10 cellular contexts compared by ENCODE assay signal in the genomic region with DNA sequence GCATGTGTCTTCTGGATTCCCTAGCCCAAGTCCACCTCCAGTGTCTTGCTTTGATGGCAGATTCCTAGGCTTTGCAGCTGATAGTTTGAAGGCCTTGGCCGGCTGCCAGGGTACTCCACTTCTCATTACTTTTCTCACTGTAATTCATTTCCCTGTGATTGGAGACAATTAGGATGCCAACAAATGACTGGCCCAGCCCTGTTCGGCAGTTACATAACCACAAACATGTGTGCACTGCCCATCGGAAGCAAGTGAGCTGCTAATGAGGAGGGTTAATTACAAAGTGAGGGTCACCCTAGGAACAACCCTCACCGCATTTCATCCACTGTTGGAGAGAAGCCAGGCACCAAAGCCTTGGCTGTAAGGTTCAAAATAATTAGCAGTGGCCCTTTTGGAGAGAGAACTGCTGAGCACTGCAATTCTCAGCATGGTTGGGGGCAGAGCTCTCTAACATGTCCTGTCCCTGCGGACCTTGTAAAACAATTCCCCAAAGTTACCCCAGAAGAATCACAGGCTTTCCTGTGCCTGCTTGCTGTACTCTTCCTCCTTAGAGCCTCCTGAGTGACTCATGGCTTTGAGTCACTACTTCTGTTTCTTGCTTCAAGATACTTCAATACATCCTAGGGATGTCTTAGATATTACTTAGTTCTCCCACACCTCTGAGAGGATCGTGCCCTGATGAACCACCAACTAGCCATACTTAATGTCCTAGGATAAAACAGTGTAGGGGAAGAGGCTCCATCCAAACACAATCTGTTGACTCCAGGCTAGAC.
DNase-seq lines count a peak whose midpoint lies in the region; ATAC-seq and TF ChIP-seq lines count a peak whose summit lies in the region.
"Had no signal": no experiment of that assay in that cellular context is flagged by ENCODE, and none has a peak within 500 bp of the region (broad histone marks: within the 10 kb centered on the region; RNA-seq: fewer than 3 reads in every experiment).

No MANE protein-coding gene starts in this region.

- H3K27me3 Mint-ChIP-seq in CD4-positive, alpha-beta T cell, result peaks cover 43% of the 10 kb centered on the region

- peak; percentile 32; the same call in 1 of the 3 replicates for ATAC-seq in SK-N-SH treated with all-trans-retinoic acid at 6 μM for 48 hours
- ATAC-seq in GM19395 (IDR thresholded peaks at IDR 0.05; ENCODE audit: unreplicated experiment), result no peak
- no peak for ATAC-seq in CD4-positive, alpha-beta T cell (ENCODE audit: poor library complexity)
- ATAC-seq in psoas muscle, result no peak

- CTCF ChIA-PET in CD4-positive, alpha-beta T cell (lab: Charles Lee), result no interaction called here

- H3K27ac Mint-ChIP-seq in CD4-positive, alpha-beta T cell, result no peak overlapping the region

- no peaks in the 10 kb centered on the region for H3K9me3 ChIP-seq in CD4-positive, alpha-beta T cell (ENCODE audit: control insufficient read depth, low read length)
- no peaks in the 10 kb centered on the region for H3K9me3 ChIP-seq in psoas muscle

- no peak overlapping the region for H3K4me3 Mint-ChIP-seq in CD4-positive, alpha-beta T cell

- no peaks in the 10 kb centered on the region for H3K36me3 Mint-ChIP-seq in CD4-positive, alpha-beta T cell (ENCODE audit: low read depth)

- intact Hi-C loops in CD4-positive, alpha-beta T cell (cut with DNase I, micrococcal nuclease), result no loop called here
- intact Hi-C loops in psoas muscle (cut with DNase I), result no loop called here

- POLR2A ChIA-PET in CD4-positive, alpha-beta T cell (lab: Charles Lee), result no interaction called here

- H3K36me3 ChIP-seq in psoas muscle (ENCODE audit: insufficient read depth in 1 of 2, low read depth in 1 of 2), result no peaks in the 10 kb centered on the region

- H3K4me1 ChIP-seq in psoas muscle, result no peaks in the 10 kb centered on the region

- no peak overlapping the region for H3K27ac ChIP-seq in CD4-positive, alpha-beta T cell (ENCODE audit: low read depth, low read length)
- H3K27ac ChIP-seq in psoas muscle, result no peak overlapping the region

- H3K9me3 Mint-ChIP-seq in CD4-positive, alpha-beta T cell, result no peaks in the 10 kb centered on the region

- no peak overlapping the region for H3K4me3 ChIP-seq in psoas muscle

- peaks cover 5% of the 10 kb centered on the region for H3K27me3 ChIP-seq in CD4-positive, alpha-beta T cell (ENCODE audit: control insufficient read depth, insufficient read depth, low read length)
- H3K27me3 ChIP-seq in psoas muscle (ENCODE audit: insufficient read depth in 3 of 3, low read length in 2 of 3), result no peaks in the 10 kb centered on the region

- DNase-seq in DMS79 (lab: John Stamatoyannopoulos, UW) (peak; percentile 79), NCI-H1092 (lab: John Stamatoyannopoulos, UW) (peak; percentile 3), kidney glomerular epithelial cell (lab: John Stamatoyannopoulos, UW) (peak; percentile 48), psoas muscle (no peak), superior temporal gyrus (ENCODE audit: extremely low spot score) (no peak)
- no peak for DNase-seq in CD4-positive, alpha-beta T cell
- DNase-seq: activated T-cell treated with anti-CD3 and anti-CD28 coated beads, Interleukin-2, amount 50 U/mL, for 48 hours; effector memory CD4-positive, alpha-beta T cell had no signal

- TF ChIP-seq CTCF in CD4-positive, alpha-beta T cell (IDR thresholded peaks at IDR 0.05), result no peak
- no peak for TF ChIP-seq CTCF in psoas muscle (IDR thresholded peaks at IDR 0.05)

- H3K4me1 Mint-ChIP-seq in CD4-positive, alpha-beta T cell (ENCODE audit: low read depth), result no peaks in the 10 kb centered on the region

- 52 to 61% (median 54%) methylated on average over 6 of the region's 6 CpGs for WGBS in psoas muscle, 3 donors

TF ChIP-seq in SK-N-SH treated with all-trans-retinoic acid at 6 μM for 48 hours, 23 proteins besides CTCF, POLR2A, EP300 and RAD21:
- TF ChIP-seq TOX (CRISPR knock-in tag; IDR thresholded peaks at IDR 0.05; ENCODE audit: borderline replicate concordance) (no peak), SNAI2 (CRISPR knock-in tag; IDR thresholded peaks at IDR 0.05) (no peak), ARNTL (CRISPR knock-in tag; IDR thresholded peaks at IDR 0.05; ENCODE audit: borderline replicate concordance, low read depth) (no peak), ESRRG (CRISPR knock-in tag; IDR thresholded peaks at IDR 0.05) (no peak)
- TF ChIP-seq, protein P1, sequence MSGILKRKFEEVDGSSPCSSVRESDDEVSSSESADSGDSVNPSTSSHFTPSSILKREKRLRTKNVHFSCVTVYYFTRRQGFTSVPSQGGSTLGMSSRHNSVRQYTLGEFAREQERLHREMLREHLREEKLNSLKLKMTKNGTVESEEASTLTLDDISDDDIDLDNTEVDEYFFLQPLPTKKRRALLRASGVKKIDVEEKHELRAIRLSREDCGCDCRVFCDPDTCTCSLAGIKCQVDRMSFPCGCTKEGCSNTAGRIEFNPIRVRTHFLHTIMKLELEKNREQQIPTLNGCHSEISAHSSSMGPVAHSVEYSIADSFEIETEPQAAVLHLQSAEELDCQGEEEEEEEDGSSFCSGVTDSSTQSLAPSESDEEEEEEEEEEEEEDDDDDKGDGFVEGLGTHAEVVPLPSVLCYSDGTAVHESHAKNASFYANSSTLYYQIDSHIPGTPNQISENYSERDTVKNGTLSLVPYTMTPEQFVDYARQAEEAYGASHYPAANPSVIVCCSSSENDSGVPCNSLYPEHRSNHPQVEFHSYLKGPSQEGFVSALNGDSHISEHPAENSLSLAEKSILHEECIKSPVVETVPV (CRISPR knock-in tag; IDR thresholded peaks at IDR 0.05), result no peak
TF ChIP-seq in SK-N-SH treated with all-trans-retinoic acid at 6 μM for 48 hours: peak in this region for 0.

Comparison
In these comparisons a context has a peak if more than half of its experiments do, and no peak if none do; other contexts are left out.
1. DNase-seq: peak in DMS79 (single experiment), NCI-H1092 (single experiment) and kidney glomerular epithelial cell (single experiment); none in CD4-positive, alpha-beta T cell (0 of 10), psoas muscle (0 of 2) and superior temporal gyrus (single experiment).